Comparison of ENCODE assay signal across 1 cellular context in the genomic region with DNA sequence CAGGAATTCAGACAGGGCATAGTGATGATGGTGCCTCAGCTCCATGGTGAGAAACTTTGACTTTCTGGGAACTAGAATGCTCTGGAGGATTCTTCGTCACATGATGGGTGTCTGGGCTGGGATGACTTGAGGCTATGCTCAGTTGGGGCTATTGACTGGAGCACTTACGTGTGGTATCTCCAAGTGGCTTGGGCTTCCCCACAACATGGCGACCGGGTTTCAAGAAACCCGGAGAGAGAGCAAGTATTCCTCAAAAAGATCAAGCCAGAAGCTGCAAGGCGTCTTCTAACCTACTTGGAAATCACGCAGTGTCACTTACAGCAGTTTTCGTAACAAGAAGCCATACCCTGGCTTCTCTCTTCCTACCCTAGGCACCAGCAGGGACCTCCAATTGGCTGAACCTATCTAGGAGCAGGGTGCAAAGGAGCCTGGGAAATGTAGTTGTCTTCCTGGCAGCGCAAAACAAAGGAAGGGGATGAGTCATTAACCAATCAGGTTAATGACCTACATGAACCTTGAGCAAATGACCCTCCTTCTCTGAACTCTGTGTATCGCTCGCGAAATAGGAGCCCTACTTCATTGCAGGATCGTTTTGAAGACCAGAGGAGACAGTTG.
TF ChIP-seq lines count a peak whose summit lies in the region.

No MANE protein-coding gene starts in this region.

TF ChIP-seq in GM23338, 12 proteins besides CTCF, POLR2A, EP300 and RAD21 (continued from another document):
- no peak for TF ChIP-seq ETS1 (IDR thresholded peaks at IDR 0.05)
